Comparison of ENCODE assay signal across 14 cellular contexts in the genomic region with DNA sequence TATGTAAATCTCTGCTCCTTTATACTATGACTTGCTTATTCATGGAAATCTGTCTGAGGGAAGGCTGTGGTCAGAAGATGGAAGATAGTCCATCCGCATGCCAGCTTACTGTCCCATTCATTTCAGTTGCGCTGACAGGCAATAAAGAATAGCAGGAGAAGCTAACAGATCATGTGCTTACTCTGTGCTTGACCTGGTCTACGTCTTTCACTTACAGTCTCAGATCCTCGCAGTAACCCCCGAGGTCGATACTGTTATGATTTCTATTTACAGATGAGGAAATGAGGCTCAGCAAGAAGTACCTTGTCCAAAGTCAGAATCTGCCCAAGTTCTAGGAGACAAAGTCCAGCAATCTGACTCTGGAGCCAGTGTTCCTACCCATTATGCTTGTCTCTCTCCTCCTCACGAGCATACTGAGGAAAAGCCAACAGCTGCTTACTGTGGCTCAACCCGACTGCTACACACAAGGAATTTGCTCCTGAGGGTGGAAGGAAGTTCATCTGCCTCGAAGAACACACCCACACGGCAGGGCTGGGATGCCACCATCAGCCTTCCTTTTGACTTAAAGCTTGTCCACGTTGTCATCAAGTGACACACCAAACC.
A peak's percentile ranks its signal among the peaks of the same experiment; 100 is the strongest.
DNase-seq lines count a peak whose midpoint lies in the region; ATAC-seq and TF ChIP-seq lines count a peak whose summit lies in the region.
"Had no signal": no experiment of that assay in that cellular context is flagged by ENCODE, and none has a peak within 500 bp of the region (broad histone marks: within the 10 kb centered on the region; RNA-seq: fewer than 3 reads in every experiment).

No MANE protein-coding gene starts in this region.

- H3K4me2 ChIP-seq in fibroblast of lung (ENCODE audit: extremely low read depth, insufficient read depth, low read length) (peak overlapping the region; percentile 64), neural progenitor cell (no peak overlapping the region)

- WGBS in adrenal gland, 4 donors = 50 to 63% (median 60%) methylated on average over 11 of the region's 11 CpGs

- H3K36me3 ChIP-seq in fibroblast of lung (ENCODE audit: control insufficient read depth, insufficient read depth, low read length) (no peaks in the 10 kb centered on the region), neural progenitor cell (no peaks in the 10 kb centered on the region), adrenal gland (replicated peaks in 1 of 2) (no peaks in the 10 kb centered on the region)
- H3K36me3 ChIP-seq: vagina had no signal

- H3K4me1 Mint-ChIP-seq in neural progenitor cell = no peaks in the 10 kb centered on the region
- H3K4me1 Mint-ChIP-seq: B cell; naive thymus-derived CD8-positive, alpha-beta T cell had no signal

- H3K27ac ChIP-seq in fibroblast of lung (ENCODE audit: insufficient read depth, low read length) (no peak overlapping the region), neural progenitor cell (no peak overlapping the region), adrenal gland (peak overlapping the region in 2 of 5 donors; percentile 15 to 48)
- H3K27ac ChIP-seq: vagina had no signal

- H3K9ac ChIP-seq in fibroblast of lung (ENCODE audit: insufficient read depth, low read length) (no peak overlapping the region), neural progenitor cell (no peak overlapping the region)

- TF ChIP-seq CTCF in fibroblast of lung (conservative IDR thresholded peaks at IDR 0.05 in 1 of 2, IDR thresholded peaks at IDR 0.05 in 1 of 2; ENCODE audit: low read depth in 1 of 2, low read length in 2 of 2) = no peak
- TF ChIP-seq CTCF in neural progenitor cell (IDR thresholded peaks at IDR 0.05) = no peak
- TF ChIP-seq CTCF in adrenal gland (IDR thresholded peaks at IDR 0.05) = no peak

- peaks cover 6% of the 10 kb centered on the region for H3K4me1 ChIP-seq in fibroblast of lung (ENCODE audit: control insufficient read depth, extremely low read depth, insufficient read depth, low read length)
- no peaks in the 10 kb centered on the region for H3K4me1 ChIP-seq in neural progenitor cell
- peaks cover 0 to 9% of the 10 kb centered on the region in 2 donors for H3K4me1 ChIP-seq in adrenal gland (replicated peaks in 1 of 2)
- H3K4me1 ChIP-seq: vagina had no signal

- H3K4me3 ChIP-seq in fibroblast of lung (replicated peaks in 1 of 4; ENCODE audit: control extremely low read depth in 1 of 4, insufficient read depth in 1 of 4, low read depth in 3 of 4, low read length in 4 of 4) (peak overlapping the region in 1 of 4 experiments; percentile 6), neural progenitor cell (no peak overlapping the region), adrenal gland (no peak overlapping the region)
- H3K4me3 ChIP-seq: vagina had no signal

- H3K9me3 ChIP-seq in fibroblast of lung (ENCODE audit: control insufficient read depth, insufficient read depth, low read depth, low read length) = no peaks in the 10 kb centered on the region
- H3K9me3 ChIP-seq in neural progenitor cell (ENCODE audit: low read depth) = no peaks in the 10 kb centered on the region
- no peaks in the 10 kb centered on the region for H3K9me3 ChIP-seq in adrenal gland (replicated peaks in 1 of 3)
- H3K9me3 ChIP-seq: vagina had no signal

- peak overlapping the region; percentile 55 for H2AFZ ChIP-seq in fibroblast of lung (ENCODE audit: low read length)
- no peak overlapping the region for H2AFZ ChIP-seq in neural progenitor cell (replicated peaks)

- no peaks in the 10 kb centered on the region for H3K79me2 ChIP-seq in fibroblast of lung (ENCODE audit: control insufficient read depth, insufficient read depth, low read length)
- no peaks in the 10 kb centered on the region for H3K79me2 ChIP-seq in neural progenitor cell (ENCODE audit: low read depth)

- no peak overlapping the region for H3K27ac Mint-ChIP-seq in neural progenitor cell
- H3K27ac Mint-ChIP-seq: activated T-cell treated with anti-CD3 and anti-CD28 coated beads, Interleukin-2, amount 50 U/mL, for 24 hours; B cell; naive thymus-derived CD8-positive, alpha-beta T cell; WTC11 had no signal

- H3K9me3 Mint-ChIP-seq in neural progenitor cell = no peaks in the 10 kb centered on the region
- H3K9me3 Mint-ChIP-seq: activated T-cell treated with anti-CD3 and anti-CD28 coated beads, Interleukin-2, amount 50 U/mL, for 24 hours; naive thymus-derived CD8-positive, alpha-beta T cell had no signal

- no peak for ATAC-seq in HG03095 (IDR thresholded peaks at IDR 0.05; ENCODE audit: unreplicated experiment)
- no peak for ATAC-seq in HG03175 (IDR thresholded peaks at IDR 0.05; ENCODE audit: unreplicated experiment)
- ATAC-seq: naive thymus-derived CD8-positive, alpha-beta T cell; WTC11 had no signal

- DNase-seq in EH (ENCODE audit: low read depth) = peak; percentile 46
- peak; percentile 50 for DNase-seq in OCI-M1 (lab: John Stamatoyannopoulos, UW)
- DNase-seq in fibroblast of lung (ENCODE audit: low read depth in 2 of 2) = peak; percentile 13 to 32
- DNase-seq in neural progenitor cell (ENCODE audit: low spot score) = peak; percentile 7
- DNase-seq in adrenal gland = no peak
- no peak for DNase-seq in NCI-H2029 (lab: John Stamatoyannopoulos, UW)
- DNase-seq: activated T-cell treated with anti-CD3 and anti-CD28 coated beads, Interleukin-2, amount 50 U/mL, for 24 hours; naive thymus-derived CD8-positive, alpha-beta T cell; NCI-H2171 treated with DMSO at 0.1 percent for 48 hours had no signal

- H4K20me1 ChIP-seq in fibroblast of lung (ENCODE audit: control insufficient read depth, extremely low read depth, insufficient read depth, low read length) = no peaks in the 10 kb centered on the region
- H4K20me1 ChIP-seq in neural progenitor cell (ENCODE audit: low read depth) = no peaks in the 10 kb centered on the region

- no peaks in the 10 kb centered on the region for H3K36me3 Mint-ChIP-seq in neural progenitor cell
- H3K36me3 Mint-ChIP-seq: naive thymus-derived CD8-positive, alpha-beta T cell; WTC11 had no signal

- H3K4me3 Mint-ChIP-seq in neural progenitor cell = no peak overlapping the region
- H3K4me3 Mint-ChIP-seq: activated T-cell treated with anti-CD3 and anti-CD28 coated beads, Interleukin-2, amount 50 U/mL, for 24 hours; B cell; naive thymus-derived CD8-positive, alpha-beta T cell; WTC11 had no signal

- no peaks in the 10 kb centered on the region for H3F3A ChIP-seq in neural progenitor cell (ENCODE audit: low read depth)

- H3K27me3 Mint-ChIP-seq in neural progenitor cell (ENCODE audit: insufficient read depth, low read depth) = no peaks in the 10 kb centered on the region

- no peak for TF ChIP-seq POLR2A in adrenal gland (IDR thresholded peaks at IDR 0.05)

- H3K27me3 ChIP-seq in fibroblast of lung (ENCODE audit: control insufficient read depth, insufficient read depth, low read length) (no peaks in the 10 kb centered on the region), neural progenitor cell (no peaks in the 10 kb centered on the region), adrenal gland (no peaks in the 10 kb centered on the region)
- H3K27me3 ChIP-seq: vagina had no signal

- intact Hi-C loops in adrenal gland (cut with DNase I) = no loop called here

Comparison
In these comparisons a context has a peak if more than half of its experiments do, and no peak if none do; other contexts are left out.
1. DNase-seq: peak in EH (single experiment), OCI-M1 (single experiment), fibroblast of lung (2 of 2) and neural progenitor cell (single experiment); none in adrenal gland (0 of 7) and NCI-H2029 (single experiment).